Comparison of ENCODE assay signal across 1 cellular context in genomic region chr2:37659723-37660122, GRCh38.
TF ChIP-seq lines count a peak whose summit lies in the region.

No MANE protein-coding gene starts in this region.

TF ChIP-seq in HepG2, 621 proteins besides CTCF, POLR2A, EP300 and RAD21 (continued from another document):
- TF ChIP-seq NR0B2 (CRISPR knock-in tag; IDR thresholded peaks at IDR 0.05) (no peak), REXO4 (CRISPR knock-in tag; IDR thresholded peaks at IDR 0.05; ENCODE audit: borderline replicate concordance) (no peak)
- TF ChIP-seq, protein P1, sequence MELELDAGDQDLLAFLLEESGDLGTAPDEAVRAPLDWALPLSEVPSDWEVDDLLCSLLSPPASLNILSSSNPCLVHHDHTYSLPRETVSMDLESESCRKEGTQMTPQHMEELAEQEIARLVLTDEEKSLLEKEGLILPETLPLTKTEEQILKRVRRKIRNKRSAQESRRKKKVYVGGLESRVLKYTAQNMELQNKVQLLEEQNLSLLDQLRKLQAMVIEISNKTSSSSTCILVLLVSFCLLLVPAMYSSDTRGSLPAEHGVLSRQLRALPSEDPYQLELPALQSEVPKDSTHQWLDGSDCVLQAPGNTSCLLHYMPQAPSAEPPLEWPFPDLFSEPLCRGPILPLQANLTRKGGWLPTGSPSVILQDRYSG (CRISPR knock-in tag; IDR thresholded peaks at IDR 0.05), result no peak
